In genomic region chr12:131897276-131897675, GRCh38 we compare ENCODE assay signal across 9 cellular contexts. TPM values are rescaled to one million over a fixed set of nuclear protein-coding genes. Genes with fewer than 3 reads are reported as not detected.
DNase-seq lines count a peak whose midpoint lies in the region; ATAC-seq and TF ChIP-seq lines count a peak whose summit lies in the region.
"Had no signal": no experiment of that assay in that cellular context is flagged by ENCODE, and none has a peak within 500 bp of the region (broad histone marks: within the 10 kb centered on the region; RNA-seq: fewer than 3 reads in every experiment).

No MANE protein-coding gene starts in this region.

- H2BK15ac ChIP-seq in mesendoderm (replicated peaks; ENCODE audit: low read depth), result no peak overlapping the region

- no peak overlapping the region for H3K4ac ChIP-seq in mesendoderm (ENCODE audit: low read depth, low read length)

- POLR2A ChIA-PET in WTC11 (lab: Charles Lee), result interaction anchor here (0.7 kb wide), 1 partner anchor 86 kb away, joined by 8 read pairs; no protein-coding TSS in a partner anchor

- DNase-seq in Calu3 (no peak), WTC11 (ENCODE audit: low spot score) (no peak), right atrium auricular region (ENCODE audit: low spot score) (no peak), gastrocnemius medialis (peak in 1 of 2 donors; percentile 18), mesendoderm (no peak), GM19240 (ENCODE audit: insufficient read length, low spot score) (no peak), NCI-H748 (lab: John Stamatoyannopoulos, UW; ENCODE audit: unreplicated experiment) (no peak), Karpas-422 (no peak)
- DNase-seq: NCI-H69 had no signal

- H3K27ac Mint-ChIP-seq in Calu3 (ENCODE audit: unreplicated experiment), result peak overlapping the region; percentile 76
- H3K27ac Mint-ChIP-seq in WTC11, result peak overlapping the region; percentile 65

- no peak for TF ChIP-seq CTCF in Calu3 (IDR thresholded peaks at IDR 0.05; ENCODE audit: unreplicated experiment)
- no peak for TF ChIP-seq CTCF in WTC11 (IDR thresholded peaks at IDR 0.05)
- TF ChIP-seq CTCF in right atrium auricular region (IDR thresholded peaks at IDR 0.05), result no peak
- TF ChIP-seq CTCF in gastrocnemius medialis (IDR thresholded peaks at IDR 0.05 in 4 of 5, conservative IDR thresholded peaks at IDR 0.05 in 1 of 5), result no peak

- no peak overlapping the region for H2AK5ac ChIP-seq in mesendoderm (ENCODE audit: low read length)

- peak overlapping the region; percentile 99 for H3K27ac ChIP-seq in right atrium auricular region
- peak overlapping the region; percentile 94 to 100 (median 98) for H3K27ac ChIP-seq in gastrocnemius medialis
- H3K27ac ChIP-seq in mesendoderm (ENCODE audit: low read depth, low read length), result no peak overlapping the region
- H3K27ac ChIP-seq in Karpas-422 (ENCODE audit: low read length), result no peak overlapping the region

- peaks cover 20% of the 10 kb centered on the region for H3K4me1 Mint-ChIP-seq in Calu3 (ENCODE audit: low read depth, unreplicated experiment)
- H3K4me1 Mint-ChIP-seq in WTC11, result peaks cover 10% of the 10 kb centered on the region; the same call in 1 of the 2 replicates

- H3K79me2 ChIP-seq in mesendoderm (ENCODE audit: control insufficient read depth, insufficient read depth, low read length) (peaks cover 10% of the 10 kb centered on the region), Karpas-422 (ENCODE audit: low read length) (no peaks in the 10 kb centered on the region)

- H2BK5ac ChIP-seq in mesendoderm (ENCODE audit: low read length), result no peak overlapping the region

- H3K4me3 ChIP-seq in right atrium auricular region, result no peak overlapping the region
- peak overlapping the region; percentile 66 to 91 (median 83) for H3K4me3 ChIP-seq in gastrocnemius medialis
- H3K4me3 ChIP-seq in mesendoderm (ENCODE audit: low read length), result no peak overlapping the region
- no peak overlapping the region for H3K4me3 ChIP-seq in Karpas-422 (ENCODE audit: low read length)

- H4K5ac ChIP-seq in mesendoderm (ENCODE audit: low read length), result no peak overlapping the region

- H3K4me2 ChIP-seq in mesendoderm (ENCODE audit: low read length) (no peak overlapping the region), Karpas-422 (ENCODE audit: low read depth, low read length, poor library complexity, severe bottlenecking) (no peak overlapping the region)

- BruUV-seq in Calu3 (replicated peaks; lab: Mats Ljungman, UMichigan), result TSS peak; percentile 30

- H3K79me1 ChIP-seq in mesendoderm (ENCODE audit: low read length), result peaks cover 16% of the 10 kb centered on the region

- ATAC-seq in WTC11 (no peak), gastrocnemius medialis (no peak)

- no peak overlapping the region for H3K18ac ChIP-seq in mesendoderm (ENCODE audit: low read length)

- H3K4me1 ChIP-seq in right atrium auricular region (peaks cover 0 to 47% of the 10 kb centered on the region in 2 donors), gastrocnemius medialis (peaks cover 47 to 53% of the 10 kb centered on the region in 2 donors), mesendoderm (ENCODE audit: control insufficient read depth, low read depth, low read length) (no peaks in the 10 kb centered on the region), Karpas-422 (ENCODE audit: low read length) (peaks cover 9% of the 10 kb centered on the region)

- CTCF ChIA-PET in Calu3 (lab: Charles Lee), result no interaction called here
- CTCF ChIA-PET in WTC11 (lab: Charles Lee), result interaction anchor here (1.3 kb wide), 1 partner anchor 46 kb away, joined by 3 read pairs; no protein-coding TSS in a partner anchor

- no peak for TF ChIP-seq POLR2A in gastrocnemius medialis (IDR thresholded peaks at IDR 0.05)

- H3K27me3 ChIP-seq in right atrium auricular region (no peaks in the 10 kb centered on the region), gastrocnemius medialis (no peaks in the 10 kb centered on the region), mesendoderm (ENCODE audit: insufficient read depth, low read length, poor library complexity) (no peaks in the 10 kb centered on the region), Karpas-422 (ENCODE audit: low read length) (no peaks in the 10 kb centered on the region)

- H2AFZ ChIP-seq in Karpas-422 (ENCODE audit: low read length), result no peak overlapping the region

- no peak overlapping the region for H3K23ac ChIP-seq in mesendoderm (ENCODE audit: low read length)

- no peak overlapping the region for H3K56ac ChIP-seq in mesendoderm (ENCODE audit: low read length)

- peaks cover 9% of the 10 kb centered on the region for H3K36me3 ChIP-seq in right atrium auricular region
- H3K36me3 ChIP-seq in gastrocnemius medialis, result peaks cover 0 to 5% of the 10 kb centered on the region in 2 donors
- no peaks in the 10 kb centered on the region for H3K36me3 ChIP-seq in mesendoderm (ENCODE audit: control insufficient read depth, insufficient read depth, low read length)
- H3K36me3 ChIP-seq in Karpas-422 (ENCODE audit: insufficient read depth, low read length), result no peaks in the 10 kb centered on the region

- H3K9me3 Mint-ChIP-seq in Calu3 (ENCODE audit: low read depth, unreplicated experiment), result no peaks in the 10 kb centered on the region
- no peaks in the 10 kb centered on the region for H3K9me3 Mint-ChIP-seq in WTC11

- in situ Hi-C loops in gastrocnemius medialis (cut with MboI; ENCODE audit: low sequenced_read_pairs in 4 of 4), result loop anchor here in 1 of 4 donors (10.0 kb wide), 1 partner anchor 48 kb away; the partner anchor contains the start of gene EP400

- H4K8ac ChIP-seq in mesendoderm (ENCODE audit: low read depth, low read length), result no peak overlapping the region

- H3K9me3 ChIP-seq in right atrium auricular region (no peaks in the 10 kb centered on the region), gastrocnemius medialis (no peaks in the 10 kb centered on the region), Karpas-422 (ENCODE audit: low read length) (no peaks in the 10 kb centered on the region)

- H3K9me2 ChIP-seq in Karpas-422 (replicated peaks; ENCODE audit: insufficient read depth, low read length), result no peaks in the 10 kb centered on the region

- intact Hi-C loops in Calu3 (cut with micrococcal nuclease; ENCODE audit: unreplicated experiment) (no loop called here), gastrocnemius medialis (cut with DNase I; ENCODE audit: low total_unique reads) (loop anchor here (2.0 kb wide), 2 partner anchors 186 to 594 kb away; partner anchors contain the start of genes FBRSL1 and SFSWAP)

- no CpG with 5 or more reads among the region's 18 CpGs for WGBS in mesendoderm (ENCODE audit: extremely low coverage, insufficient coverage, low lambda C conversion rate)

- H2BK120ac ChIP-seq in mesendoderm (ENCODE audit: low read depth, low read length), result no peak overlapping the region

- H3K9ac ChIP-seq in mesendoderm (ENCODE audit: low read length) (no peak overlapping the region), Karpas-422 (ENCODE audit: low read length) (no peak overlapping the region)

- H3K4me3 Mint-ChIP-seq in Calu3 (ENCODE audit: low read depth, unreplicated experiment), result peak overlapping the region; percentile 80
- no peak overlapping the region for H3K4me3 Mint-ChIP-seq in WTC11

- peaks cover 17% of the 10 kb centered on the region; the same call in 1 of the 2 replicates for H4K20me1 ChIP-seq in Karpas-422 (ENCODE audit: insufficient read depth, low read depth, low read length)

- H3K27me3 Mint-ChIP-seq in Calu3 (ENCODE audit: unreplicated experiment) (no peaks in the 10 kb centered on the region), WTC11 (ENCODE audit: low read depth) (no peaks in the 10 kb centered on the region)

- peaks cover 39% of the 10 kb centered on the region for H3K36me3 Mint-ChIP-seq in Calu3 (ENCODE audit: insufficient read depth, unreplicated experiment)
- no peaks in the 10 kb centered on the region for H3K36me3 Mint-ChIP-seq in WTC11

TF ChIP-seq in WTC11, 78 proteins besides CTCF, POLR2A, EP300 and RAD21 (continues in another document):
- TF ChIP-seq CREM (CRISPR knock-in tag; IDR thresholded peaks at IDR 0.05), result no peak
- no peak for TF ChIP-seq PRRX2 (CRISPR knock-in tag; IDR thresholded peaks at IDR 0.05)
- TF ChIP-seq IRF1 (CRISPR knock-in tag; IDR thresholded peaks at IDR 0.05), result no peak

RNA-seq across cellular contexts. Expression of gene ULK1, which starts 2.9 kb away (rescaled TPM):
- total RNA-seq in Calu3 (2022) (48.7 and 48.9 TPM in 2 replicates), WTC11 (2021) (55.5 to 67.8 TPM (median 62.5 TPM) in 3 replicates), right atrium auricular region (10 to 100 TPM; 16.2 to 23.4 TPM), gastrocnemius medialis (10 to 100 TPM; 27.9 to 81.2 (median 48.6) TPM)
- 19.3 TPM for polyA plus RNA-seq in mesendoderm (2013, experiment 1 of 2)
- polyA plus RNA-seq in mesendoderm (2013, experiment 2 of 2), result 19.9 TPM
- 2.8 and 6.9 TPM in 2 replicates for total RNA-seq in Karpas-422 (2014; rRNA removed; shearing (Covaris generic); ENCODE audit: low replicate concordance)

RNA-seq across cellular contexts. Expression of gene PUS1, which starts 31.8 kb away (rescaled TPM):
- total RNA-seq in Calu3 (2022), result 81.3 and 95.5 TPM in 2 replicates
- 76.2 to 97.4 TPM (median 85.2 TPM) in 3 replicates for total RNA-seq in WTC11 (2021)
- total RNA-seq in right atrium auricular region, result 10 to 100 TPM in 1 of 2 donors, 1 to 10 TPM in 1; 5.0 to 10.3 TPM
- total RNA-seq in gastrocnemius medialis, result 10 to 100 TPM; 10.4 to 29.0 (median 12.2) TPM
- polyA plus RNA-seq in mesendoderm (2013, experiment 1 of 2), result 46.5 TPM
- 46.4 TPM for polyA plus RNA-seq in mesendoderm (2013, experiment 2 of 2)
- total RNA-seq in Karpas-422 (2014; rRNA removed; shearing (Covaris generic); ENCODE audit: low replicate concordance), result 11.9 and 32.3 TPM in 2 replicates

RNA-seq across cellular contexts. Expression of gene EP400, which starts 52.5 kb away (rescaled TPM):
- total RNA-seq in Calu3 (2022) (84.4 and 88.7 TPM in 2 replicates), WTC11 (2021) (73.0 to 76.7 TPM (median 75.8 TPM) in 3 replicates), right atrium auricular region (10 to 100 TPM; 10.5 to 15.5 TPM), gastrocnemius medialis (10 to 100 TPM; 11.9 to 17.4 (median 15.0) TPM)
- 17.2 TPM for polyA plus RNA-seq in mesendoderm (2013, experiment 1 of 2)
- polyA plus RNA-seq in mesendoderm (2013, experiment 2 of 2), result 15.3 TPM
- 13.7 and 16.8 TPM in 2 replicates for total RNA-seq in Karpas-422 (2014; rRNA removed; shearing (Covaris generic); ENCODE audit: low replicate concordance)

Comparison
In these comparisons a context has a peak if more than half of its experiments do, and no peak if none do; other contexts are left out.
1. H3K27ac ChIP-seq: peak in right atrium auricular region (2 of 2) and gastrocnemius medialis (4 of 4); none in mesendoderm (single experiment) and Karpas-422 (single experiment).
2. H3K4me3 ChIP-seq: peak in gastrocnemius medialis (4 of 4); none in right atrium auricular region (0 of 2), mesendoderm (single experiment) and Karpas-422 (single experiment).